ENCODE assay signal across 1 cellular context in the genomic region with DNA sequence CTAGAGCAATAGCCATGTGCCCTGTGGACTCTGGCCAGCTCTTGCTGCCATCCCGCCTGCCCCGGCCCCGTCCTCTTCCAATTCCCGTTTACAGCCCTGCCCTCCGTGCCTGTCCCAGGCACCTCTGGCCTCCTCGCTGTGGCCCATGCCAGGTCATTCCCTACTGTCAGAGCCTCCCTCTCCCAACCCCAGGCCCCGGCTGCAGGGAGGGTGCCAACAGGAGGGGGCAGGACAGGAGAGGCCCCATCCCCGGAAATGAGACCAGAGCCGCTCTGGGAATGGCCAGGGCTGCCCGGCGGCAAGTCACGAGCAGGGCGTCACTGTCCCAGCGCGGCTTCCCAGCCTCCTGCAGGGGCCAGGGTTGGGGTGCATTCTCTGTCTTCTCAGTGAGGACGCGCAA.
TF ChIP-seq lines count a peak whose summit lies in the region.

No MANE protein-coding gene starts in this region.

TF ChIP-seq in HepG2, 621 proteins besides CTCF, POLR2A, EP300 and RAD21:
- no peak for TF ChIP-seq CBX1 (IDR thresholded peaks at IDR 0.05; ENCODE audit: low read depth)
- no peak for TF ChIP-seq MXI1 (IDR thresholded peaks at IDR 0.05; ENCODE audit: borderline replicate concordance, low read depth, low read length)
- TF ChIP-seq, protein P1, sequence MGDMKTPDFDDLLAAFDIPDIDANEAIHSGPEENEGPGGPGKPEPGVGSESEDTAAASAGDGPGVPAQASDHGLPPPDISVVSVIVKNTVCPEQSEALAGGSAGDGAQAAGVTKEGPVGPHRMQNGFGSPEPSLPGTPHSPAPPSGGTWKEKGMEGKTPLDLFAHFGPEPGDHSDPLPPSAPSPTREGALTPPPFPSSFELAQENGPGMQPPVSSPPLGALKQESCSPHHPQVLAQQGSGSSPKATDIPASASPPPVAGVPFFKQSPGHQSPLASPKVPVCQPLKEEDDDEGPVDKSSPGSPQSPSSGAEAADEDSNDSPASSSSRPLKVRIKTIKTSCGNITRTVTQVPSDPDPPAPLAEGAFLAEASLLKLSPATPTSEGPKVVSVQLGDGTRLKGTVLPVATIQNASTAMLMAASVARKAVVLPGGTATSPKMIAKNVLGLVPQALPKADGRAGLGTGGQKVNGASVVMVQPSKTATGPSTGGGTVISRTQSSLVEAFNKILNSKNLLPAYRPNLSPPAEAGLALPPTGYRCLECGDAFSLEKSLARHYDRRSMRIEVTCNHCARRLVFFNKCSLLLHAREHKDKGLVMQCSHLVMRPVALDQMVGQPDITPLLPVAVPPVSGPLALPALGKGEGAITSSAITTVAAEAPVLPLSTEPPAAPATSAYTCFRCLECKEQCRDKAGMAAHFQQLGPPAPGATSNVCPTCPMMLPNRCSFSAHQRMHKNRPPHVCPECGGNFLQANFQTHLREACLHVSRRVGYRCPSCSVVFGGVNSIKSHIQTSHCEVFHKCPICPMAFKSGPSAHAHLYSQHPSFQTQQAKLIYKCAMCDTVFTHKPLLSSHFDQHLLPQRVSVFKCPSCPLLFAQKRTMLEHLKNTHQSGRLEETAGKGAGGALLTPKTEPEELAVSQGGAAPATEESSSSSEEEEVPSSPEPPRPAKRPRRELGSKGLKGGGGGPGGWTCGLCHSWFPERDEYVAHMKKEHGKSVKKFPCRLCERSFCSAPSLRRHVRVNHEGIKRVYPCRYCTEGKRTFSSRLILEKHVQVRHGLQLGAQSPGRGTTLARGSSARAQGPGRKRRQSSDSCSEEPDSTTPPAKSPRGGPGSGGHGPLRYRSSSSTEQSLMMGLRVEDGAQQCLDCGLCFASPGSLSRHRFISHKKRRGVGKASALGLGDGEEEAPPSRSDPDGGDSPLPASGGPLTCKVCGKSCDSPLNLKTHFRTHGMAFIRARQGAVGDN (CRISPR knock-in tag; IDR thresholded peaks at IDR 0.05): peak; percentile 36; the same call in 1 of the 2 replicates
- TF ChIP-seq MAFG (CRISPR knock-in tag; IDR thresholded peaks at IDR 0.05): no peak
- TF ChIP-seq, protein P2, sequence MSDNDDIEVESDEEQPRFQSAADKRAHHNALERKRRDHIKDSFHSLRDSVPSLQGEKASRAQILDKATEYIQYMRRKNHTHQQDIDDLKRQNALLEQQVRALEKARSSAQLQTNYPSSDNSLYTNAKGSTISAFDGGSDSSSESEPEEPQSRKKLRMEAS (IDR thresholded peaks at IDR 0.05): 0 out of 2 replicates have a peak, but pooled peaks have one; percentile 20
- no peak for TF ChIP-seq SIN3A (IDR thresholded peaks at IDR 0.05; ENCODE audit: borderline replicate concordance, low read depth, low read length)
- peak; percentile 48; the same call in 1 of the 2 replicates for TF ChIP-seq GABPB1 (CRISPR knock-in tag; IDR thresholded peaks at IDR 0.05)
- TF ChIP-seq BRCA1 (CRISPR knock-in tag; IDR thresholded peaks at IDR 0.05): 0 out of 2 replicates have a peak, but pooled peaks have one; percentile 35
- TF ChIP-seq HIVEP1 (CRISPR knock-in tag; IDR thresholded peaks at IDR 0.05): no peak
TF ChIP-seq in HepG2: peak in this region for 4.
